ENCODE assay signal across 8 cellular contexts in the genomic region with DNA sequence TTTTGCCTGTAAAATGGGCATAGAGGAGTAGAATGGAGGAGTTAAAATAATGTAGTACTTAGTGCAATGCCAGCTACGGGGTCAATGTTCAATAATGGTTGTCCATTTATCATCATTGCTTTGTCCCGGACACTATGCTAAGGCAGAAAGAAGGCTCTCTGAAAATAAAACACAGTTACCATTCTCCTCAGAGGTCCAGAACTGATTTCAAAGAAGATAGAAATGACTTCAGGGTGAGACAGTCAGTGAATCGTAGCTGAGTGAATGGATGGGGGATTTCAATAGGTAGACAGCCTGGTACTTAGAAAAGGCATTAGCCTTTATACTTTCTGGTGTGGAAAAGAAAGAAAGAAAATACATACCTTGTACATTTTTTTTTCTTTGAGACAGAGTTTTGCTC. TPM values are rescaled to one million over a fixed set of nuclear protein-coding genes. Genes with fewer than 3 reads are reported as not detected.
DNase-seq lines count a peak whose midpoint lies in the region; ATAC-seq and TF ChIP-seq lines count a peak whose summit lies in the region.
"Had no signal": no experiment of that assay in that cellular context is flagged by ENCODE, and none has a peak within 500 bp of the region (broad histone marks: within the 10 kb centered on the region; RNA-seq: fewer than 3 reads in every experiment).

No MANE protein-coding gene starts in this region.

- peaks cover 34% of the 10 kb centered on the region for H3K4me1 Mint-ChIP-seq in WTC11
- no peaks in the 10 kb centered on the region for H3K4me1 Mint-ChIP-seq in glutamatergic neuron (ENCODE audit: low read depth, unreplicated experiment)

- H3K4me3 Mint-ChIP-seq in WTC11: peak overlapping the region; percentile 78
- H3K4me3 Mint-ChIP-seq in glutamatergic neuron (ENCODE audit: unreplicated experiment): peak overlapping the region; percentile 64

- POLR2A ChIA-PET in HEK293 (lab: Yijun Ruan, JAX) (interaction anchor here (2.4 kb wide), 1 partner anchor 50 kb away, joined by 10 read pairs; a partner anchor contains a TSS), WTC11 (lab: Charles Lee) (interaction anchor here (0.7 to 3.0 kb wide), 3 partner anchors 50 to 885 kb away, joined by 3 to 16 read pairs (median 7); a partner anchor contains a TSS)

- H3K36me3 Mint-ChIP-seq in WTC11 (no peaks in the 10 kb centered on the region), glutamatergic neuron (ENCODE audit: unreplicated experiment) (no peaks in the 10 kb centered on the region)

- DNase-seq in WTC11 (ENCODE audit: low spot score): no peak
- DNase-seq in glutamatergic neuron: no peak
- DNase-seq in NCI-H1417 (lab: John Stamatoyannopoulos, UW): no peak
- DNase-seq in T1000 (lab: John Stamatoyannopoulos, UW): no peak
- no peak for DNase-seq in foreskin melanocyte
- DNase-seq: stimulated activated CD4-positive, alpha-beta T cell treated with anti-CD3 and anti-CD28 coated beads, Interleukin-1b, Interleukin-23, amount 100 ng/mL, for 48 hours had no signal

- H3K4me3 ChIP-seq in HEK293 (ENCODE audit: low read depth, low read length): no peak overlapping the region
- H3K4me3 ChIP-seq in skin epidermis: peak overlapping the region in 1 of 7 experiments; percentile 86

- no peak overlapping the region for H3K27ac ChIP-seq in HEK293 (ENCODE audit: extremely low read depth, low read depth, low read length)
- peak overlapping the region in 17 of 21 experiments; percentile 70 to 97 (median 92) for H3K27ac ChIP-seq in skin epidermis

- no peaks in the 10 kb centered on the region for H3K9me3 ChIP-seq in HEK293 (ENCODE audit: control insufficient read depth, insufficient read depth, low read depth, low read length)

- TF ChIP-seq CTCF in HEK293 (tag by site-specific recombination; IDR thresholded peaks at IDR 0.05) (no peak), WTC11 (IDR thresholded peaks at IDR 0.05) (no peak), glutamatergic neuron (IDR thresholded peaks at IDR 0.05; ENCODE audit: partially characterized antibody, unreplicated experiment) (no peak)

- H3K27me3 Mint-ChIP-seq in WTC11 (ENCODE audit: low read depth): no peaks in the 10 kb centered on the region
- peaks cover 4% of the 10 kb centered on the region for H3K27me3 Mint-ChIP-seq in glutamatergic neuron (ENCODE audit: unreplicated experiment)

- CTCF ChIA-PET in HEK293 (lab: Yijun Ruan, JAX): interaction anchor here (0.6 to 1.2 kb wide), 5 partner anchors 8 to 919 kb away, joined by 3 to 7 read pairs (median 3); no protein-coding TSS in a partner anchor
- CTCF ChIA-PET in WTC11 (lab: Charles Lee): interaction anchor here (1.0 to 3.8 kb wide), 4 partner anchors 8 to 77 kb away, joined by 3 to 19 read pairs (median 7); a partner anchor contains a TSS

- H3K27ac Mint-ChIP-seq in WTC11 (no peak overlapping the region), glutamatergic neuron (ENCODE audit: unreplicated experiment) (no peak overlapping the region)

- H3K9me3 Mint-ChIP-seq in WTC11 (peaks cover 6% of the 10 kb centered on the region; the same call in 1 of the 2 replicates), glutamatergic neuron (ENCODE audit: unreplicated experiment) (peaks cover 4% of the 10 kb centered on the region)

- no peak for ATAC-seq in WTC11

- no peaks in the 10 kb centered on the region for H3K36me3 ChIP-seq in HEK293 (ENCODE audit: control insufficient read depth in 2 of 2, insufficient read depth in 1 of 2, low read length in 2 of 2)

- H3K4me1 ChIP-seq in HEK293 (ENCODE audit: control insufficient read depth, insufficient read depth, low read length): no peaks in the 10 kb centered on the region

TF ChIP-seq in HEK293, 187 proteins besides CTCF, POLR2A, EP300 and RAD21:
- TF ChIP-seq ZNF664 (tag by site-specific recombination; IDR thresholded peaks at IDR 0.05) (0 out of 2 replicates have a peak, but pooled peaks have one; percentile 64), ZNF37A (tag by site-specific recombination; IDR thresholded peaks at IDR 0.05) (no peak), SP7 (tag by site-specific recombination; IDR thresholded peaks at IDR 0.05) (no peak), KLF16 (tag by site-specific recombination; IDR thresholded peaks at IDR 0.05) (no peak)

TF ChIP-seq in WTC11, 78 proteins besides CTCF, POLR2A, EP300 and RAD21:
- TF ChIP-seq, protein P1, sequence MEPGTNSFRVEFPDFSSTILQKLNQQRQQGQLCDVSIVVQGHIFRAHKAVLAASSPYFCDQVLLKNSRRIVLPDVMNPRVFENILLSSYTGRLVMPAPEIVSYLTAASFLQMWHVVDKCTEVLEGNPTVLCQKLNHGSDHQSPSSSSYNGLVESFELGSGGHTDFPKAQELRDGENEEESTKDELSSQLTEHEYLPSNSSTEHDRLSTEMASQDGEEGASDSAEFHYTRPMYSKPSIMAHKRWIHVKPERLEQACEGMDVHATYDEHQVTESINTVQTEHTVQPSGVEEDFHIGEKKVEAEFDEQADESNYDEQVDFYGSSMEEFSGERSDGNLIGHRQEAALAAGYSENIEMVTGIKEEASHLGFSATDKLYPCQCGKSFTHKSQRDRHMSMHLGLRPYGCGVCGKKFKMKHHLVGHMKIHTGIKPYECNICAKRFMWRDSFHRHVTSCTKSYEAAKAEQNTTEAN (CRISPR knock-in tag; IDR thresholded peaks at IDR 0.05): no peak
- TF ChIP-seq NFYB (CRISPR knock-in tag; conservative IDR thresholded peaks at IDR 0.05; ENCODE audit: low read depth): no peak
- no peak for TF ChIP-seq SMAD4 (CRISPR knock-in tag; IDR thresholded peaks at IDR 0.05)
- TF ChIP-seq, protein P2, sequence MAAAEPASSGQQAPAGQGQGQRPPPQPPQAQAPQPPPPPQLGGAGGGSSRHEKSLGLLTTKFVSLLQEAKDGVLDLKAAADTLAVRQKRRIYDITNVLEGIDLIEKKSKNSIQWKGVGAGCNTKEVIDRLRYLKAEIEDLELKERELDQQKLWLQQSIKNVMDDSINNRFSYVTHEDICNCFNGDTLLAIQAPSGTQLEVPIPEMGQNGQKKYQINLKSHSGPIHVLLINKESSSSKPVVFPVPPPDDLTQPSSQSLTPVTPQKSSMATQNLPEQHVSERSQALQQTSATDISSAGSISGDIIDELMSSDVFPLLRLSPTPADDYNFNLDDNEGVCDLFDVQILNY (CRISPR knock-in tag; IDR thresholded peaks at IDR 0.05): no peak
- TF ChIP-seq, protein P3, sequence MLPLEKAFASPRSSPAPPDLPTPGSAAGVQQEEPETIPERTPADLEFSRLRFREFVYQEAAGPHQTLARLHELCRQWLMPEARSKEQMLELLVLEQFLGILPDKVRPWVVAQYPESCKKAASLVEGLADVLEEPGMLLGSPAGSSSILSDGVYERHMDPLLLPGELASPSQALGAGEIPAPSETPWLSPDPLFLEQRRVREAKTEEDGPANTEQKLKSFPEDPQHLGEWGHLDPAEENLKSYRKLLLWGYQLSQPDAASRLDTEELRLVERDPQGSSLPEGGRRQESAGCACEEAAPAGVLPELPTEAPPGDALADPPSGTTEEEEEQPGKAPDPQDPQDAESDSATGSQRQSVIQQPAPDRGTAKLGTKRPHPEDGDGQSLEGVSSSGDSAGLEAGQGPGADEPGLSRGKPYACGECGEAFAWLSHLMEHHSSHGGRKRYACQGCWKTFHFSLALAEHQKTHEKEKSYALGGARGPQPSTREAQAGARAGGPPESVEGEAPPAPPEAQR (CRISPR knock-in tag; IDR thresholded peaks at IDR 0.05): no peak
- TF ChIP-seq MYBL2 (CRISPR knock-in tag; IDR thresholded peaks at IDR 0.05): no peak
- TF ChIP-seq JAZF1 (CRISPR knock-in tag; IDR thresholded peaks at IDR 0.05): no peak

RNA-seq across cellular contexts. Expression of a gene that starts 1.2 kb away (rescaled TPM):
- total RNA-seq in WTC11 (2021): 28.5 to 30.2 TPM (median 29.1 TPM) in 3 replicates
- total RNA-seq in glutamatergic neuron (ENCODE audit: unreplicated experiment): 33.7 TPM

RNA-seq across cellular contexts. Expression of a gene that starts 50.5 kb away (rescaled TPM):
- 22.4 to 27.2 TPM (median 25.3 TPM) in 3 replicates for total RNA-seq in WTC11 (2021)
- total RNA-seq in glutamatergic neuron (ENCODE audit: unreplicated experiment): 14.4 TPM
